25 cellular contexts compared by ENCODE assay signal in genomic region chr6:143707702-143708101, GRCh38.
"Had no signal": no experiment of that assay in that cellular context is flagged by ENCODE, and none has a peak within 500 bp of the region (broad histone marks: within the 10 kb centered on the region; RNA-seq: fewer than 3 reads in every experiment).

No MANE protein-coding gene starts in this region.

- H3K4me1 Mint-ChIP-seq: stimulated activated naive CD8-positive, alpha-beta T cell treated with anti-CD3 and anti-CD28 coated beads, Interleukin-15, amount 100 ng/mL, for 72 hours had no signal

- DNase-seq: activated B cell treated with CpG ODN at 0.5 μM for 24 hours; activated CD4-positive, alpha-beta T cell treated with anti-CD3 and anti-CD28 coated beads for 4 hours; activated CD4-positive, alpha-beta T cell treated with anti-CD3 and anti-CD28 coated beads, Interleukin-2, amount 50 U/mL, for 48 hours; activated CD8-positive, alpha-beta memory T cell treated with anti-CD3 and anti-CD28 coated beads, Interleukin-2, amount 50 U/mL, for 48 hours; activated naive CD4-positive, alpha-beta T cell treated with Interleukin-2 at 50 U/mL for 16 hours; activated naive CD8-positive, alpha-beta T cell treated with anti-CD3 and anti-CD28 coated beads for 36 hours; activated T-cell treated with anti-CD3 and anti-CD28 coated beads, Interleukin-2, amount 50 U/mL, for 4 hours; cortex of kidney; effector CD4-positive, alpha-beta T cell; foreskin melanocyte; immature natural killer cell; kidney glomerular epithelial cell; left ventricle myocardium superior; mammary epithelial cell; midbrain; ovary; spleen; stimulated activated CD4-positive, alpha-beta T cell treated with anti-CD3 and anti-CD28 coated beads, Interleukin-4, amount 100 ng/mL, for 4 hours; stimulated activated naive CD8-positive, alpha-beta T cell treated with anti-CD3 and anti-CD28 coated beads, Interleukin-15, amount 100 ng/mL, for 72 hours; T-cell; tibial artery had no signal

- H3K9me3 ChIP-seq: breast epithelium, ovary, prostate gland, tibial artery had no signal

- H3K36me3 ChIP-seq: breast epithelium, ovary, prostate gland, tibial artery had no signal

- H3K4me1 ChIP-seq: breast epithelium, prostate gland had no signal

- H3K4me3 Mint-ChIP-seq: activated B cell treated with CpG ODN at 0.5 μM for 24 hours; activated naive CD8-positive, alpha-beta T cell treated with anti-CD3 and anti-CD28 coated beads for 36 hours; activated T-cell treated with anti-CD3 and anti-CD28 coated beads, Interleukin-2, amount 50 U/mL, for 4 hours; immature natural killer cell; natural killer cell treated with Interleukin-12 subunit alpha and Interleukin-12 subunit beta and Interleukin-15 and Interleukin-18, amount 100 ng/mL, for 72 hours; stimulated activated naive CD8-positive, alpha-beta T cell treated with anti-CD3 and anti-CD28 coated beads, Interleukin-15, amount 100 ng/mL, for 72 hours; T-cell; T-helper 2 cell treated with Interferon-gamma antibody and Interleukin-4, amounts not matched to agents 5 μg/mL and 100 μg/mL, for 36 hours had no signal

- H3K27me3 Mint-ChIP-seq: activated naive CD8-positive, alpha-beta T cell treated with anti-CD3 and anti-CD28 coated beads for 36 hours; natural killer cell treated with Interleukin-12 subunit alpha and Interleukin-12 subunit beta and Interleukin-15 and Interleukin-18, amount 100 ng/mL, for 72 hours; T-cell had no signal

- H3K9me3 Mint-ChIP-seq: natural killer cell treated with Interleukin-12 subunit alpha and Interleukin-12 subunit beta and Interleukin-15 and Interleukin-18, amount 100 ng/mL, for 72 hours; T-helper 2 cell treated with Interferon-gamma antibody and Interleukin-4, amounts not matched to agents 5 μg/mL and 100 μg/mL, for 36 hours had no signal

- H3K27ac Mint-ChIP-seq: activated B cell treated with CpG ODN at 0.5 μM for 24 hours; activated naive CD8-positive, alpha-beta T cell treated with anti-CD3 and anti-CD28 coated beads for 36 hours; immature natural killer cell; natural killer cell treated with Interleukin-12 subunit alpha and Interleukin-12 subunit beta and Interleukin-15 and Interleukin-18, amount 100 ng/mL, for 72 hours; stimulated activated naive CD8-positive, alpha-beta T cell treated with anti-CD3 and anti-CD28 coated beads, Interleukin-15, amount 100 ng/mL, for 72 hours; T-cell; T-helper 2 cell treated with Interferon-gamma antibody and Interleukin-4, amounts not matched to agents 5 μg/mL and 100 μg/mL, for 36 hours had no signal

- H3K4me3 ChIP-seq: breast epithelium, ovary, prostate gland, tibial artery had no signal

- H3K27ac ChIP-seq: breast epithelium, ovary, prostate gland, tibial artery had no signal

- ATAC-seq: activated T-cell treated with anti-CD3 and anti-CD28 coated beads, Interleukin-2, amount 50 U/mL, for 4 hours; left ventricle myocardium superior; natural killer cell treated with Interleukin-12 subunit alpha and Interleukin-12 subunit beta and Interleukin-15 and Interleukin-18, amount 100 ng/mL, for 72 hours; stimulated activated naive CD8-positive, alpha-beta T cell treated with anti-CD3 and anti-CD28 coated beads, Interleukin-15, amount 100 ng/mL, for 72 hours; T-cell had no signal

- H3K27me3 ChIP-seq: breast epithelium, ovary, spleen, tibial artery had no signal
